In genomic region chr12:54981796-54982195, GRCh38 we compare ENCODE assay signal across 12 cellular contexts. TPM values are rescaled to one million over a fixed set of nuclear protein-coding genes. Genes with fewer than 3 reads are reported as not detected.
DNase-seq lines count a peak whose midpoint lies in the region; ATAC-seq and TF ChIP-seq lines count a peak whose summit lies in the region.
"Had no signal": no experiment of that assay in that cellular context is flagged by ENCODE, and none has a peak within 500 bp of the region (broad histone marks: within the 10 kb centered on the region; RNA-seq: fewer than 3 reads in every experiment).

No MANE protein-coding gene starts in this region.

- H3K4me3 Mint-ChIP-seq in activated T-helper 1 cell treated with anti-CD3 and anti-CD28 coated beads, Interleukin-12 subunit alpha, Interleukin-12 subunit beta, Interleukin-2, Interleukin-4 antibody, amounts not matched to agents 30 ng/mL and 10 ng/mL and 1 ng/mL, durations not matched to agents 14 hours and 24 hours and 36 hours: peak overlapping the region; percentile 90

- no peak for TF ChIP-seq CTCF in GM13977 (IDR thresholded peaks at IDR 0.05; ENCODE audit: extremely low read depth, insufficient read depth, missing control alignments)

- H3K36me3 Mint-ChIP-seq in activated T-helper 1 cell treated with anti-CD3 and anti-CD28 coated beads, Interleukin-12 subunit alpha, Interleukin-12 subunit beta, Interleukin-2, Interleukin-4 antibody, amounts not matched to agents 30 ng/mL and 10 ng/mL and 1 ng/mL, durations not matched to agents 14 hours and 24 hours and 36 hours (ENCODE audit: low read depth): peaks cover 68% of the 10 kb centered on the region

- peak; percentile 37 for ATAC-seq in HG03025 (IDR thresholded peaks at IDR 0.05; ENCODE audit: low FRiP score, unreplicated experiment)
- no peak for ATAC-seq in GM19395 (IDR thresholded peaks at IDR 0.05; ENCODE audit: unreplicated experiment)
- no peak for ATAC-seq in GM19467 (IDR thresholded peaks at IDR 0.05; ENCODE audit: unreplicated experiment)
- ATAC-seq: right lobe of liver had no signal

- intact Hi-C loops in activated T-helper 1 cell treated with anti-CD3 and anti-CD28 coated beads, Interleukin-12 subunit alpha, Interleukin-12 subunit beta, Interleukin-2, Interleukin-4 antibody, amounts not matched to agents 30 ng/mL and 10 ng/mL and 1 ng/mL, durations not matched to agents 14 hours and 24 hours and 36 hours (cut with micrococcal nuclease): loop anchor here (1.0 to 10.0 kb wide), 8 partner anchors 10 to 1136 kb away; partner anchors contain the start of genes CBX5, HNRNPA1, ITGA5 and RPL41

- H3K4me1 Mint-ChIP-seq in activated T-helper 1 cell treated with anti-CD3 and anti-CD28 coated beads, Interleukin-12 subunit alpha, Interleukin-12 subunit beta, Interleukin-2, Interleukin-4 antibody, amounts not matched to agents 30 ng/mL and 10 ng/mL and 1 ng/mL, durations not matched to agents 14 hours and 24 hours and 36 hours (ENCODE audit: low read depth): peaks cover 93% of the 10 kb centered on the region

- H3K9me3 Mint-ChIP-seq in activated T-helper 1 cell treated with anti-CD3 and anti-CD28 coated beads, Interleukin-12 subunit alpha, Interleukin-12 subunit beta, Interleukin-2, Interleukin-4 antibody, amounts not matched to agents 30 ng/mL and 10 ng/mL and 1 ng/mL, durations not matched to agents 14 hours and 24 hours and 36 hours: no peaks in the 10 kb centered on the region

- DNase-seq in GM13977 (ENCODE audit: low spot score) (peak; percentile 26), NCI-H748 (lab: John Stamatoyannopoulos, UW; ENCODE audit: unreplicated experiment) (no peak), ureter (ENCODE audit: low spot score) (no peak)
- DNase-seq in activated T-helper 1 cell treated with anti-CD3 and anti-CD28 coated beads, Interleukin-12 subunit alpha, Interleukin-12 subunit beta, Interleukin-2, Interleukin-4 antibody, amounts not matched to agents 30 ng/mL and 10 ng/mL and 1 ng/mL, durations not matched to agents 14 hours and 24 hours and 36 hours (ENCODE audit: low spot score): peak; percentile 22
- DNase-seq in stimulated activated CD4-positive, alpha-beta T cell treated with anti-CD3 and anti-CD28 coated beads, Interleukin-4, amount 100 ng/mL, for 24 hours: peak; percentile 69
- DNase-seq: NCI-H226, right lobe of liver, WERI-Rb-1 had no signal

- in situ Hi-C loops in GM13977 (cut with MboI; ENCODE audit: low pct_unique_long_range_greater_than_20kb, low sequenced_read_pairs, unreplicated experiment): loop anchor here (25.0 kb wide), 1 partner anchor 656 kb away; the partner anchor contains the start of gene OR10P1

- peak overlapping the region; percentile 90 for H3K27ac Mint-ChIP-seq in activated T-helper 1 cell treated with anti-CD3 and anti-CD28 coated beads, Interleukin-12 subunit alpha, Interleukin-12 subunit beta, Interleukin-2, Interleukin-4 antibody, amounts not matched to agents 30 ng/mL and 10 ng/mL and 1 ng/mL, durations not matched to agents 14 hours and 24 hours and 36 hours

- no peaks in the 10 kb centered on the region for H3K27me3 Mint-ChIP-seq in activated T-helper 1 cell treated with anti-CD3 and anti-CD28 coated beads, Interleukin-12 subunit alpha, Interleukin-12 subunit beta, Interleukin-2, Interleukin-4 antibody, amounts not matched to agents 30 ng/mL and 10 ng/mL and 1 ng/mL, durations not matched to agents 14 hours and 24 hours and 36 hours (ENCODE audit: insufficient read depth)

RNA-seq across cellular contexts. Expression of gene TESPA1, which starts 2.8 kb away (rescaled TPM):
- total RNA-seq in activated T-helper 1 cell treated with anti-CD3 and anti-CD28 coated beads, Interleukin-12 subunit alpha, Interleukin-12 subunit beta, Interleukin-2, Interleukin-4 antibody, amounts not matched to agents 30 ng/mL and 10 ng/mL and 1 ng/mL, durations not matched to agents 14 hours and 24 hours and 36 hours: 179 and 181 TPM in 2 replicates
- total RNA-seq in ureter: 1.3 TPM
- total RNA-seq: LHCN-M2 had no signal

RNA-seq across cellular contexts. Expression of gene NEUROD4, which starts 38.0 kb away (rescaled TPM):
- total RNA-seq in activated T-helper 1 cell treated with anti-CD3 and anti-CD28 coated beads, Interleukin-12 subunit alpha, Interleukin-12 subunit beta, Interleukin-2, Interleukin-4 antibody, amounts not matched to agents 30 ng/mL and 10 ng/mL and 1 ng/mL, durations not matched to agents 14 hours and 24 hours and 36 hours: 0.05 TPM in 1 of 2 replicates, not detected in the other
- not detected for total RNA-seq in ureter
- total RNA-seq: LHCN-M2, right lobe of liver had no signal

Comparison
In these comparisons a context has a peak if more than half of its experiments do, and no peak if none do; other contexts are left out.
1. DNase-seq: peak in GM13977 (single experiment), activated T-helper 1 cell treated with anti-CD3 and anti-CD28 coated beads, Interleukin-12 subunit alpha, Interleukin-12 subunit beta, Interleukin-2, Interleukin-4 antibody, amounts not matched to agents 30 ng/mL and 10 ng/mL and 1 ng/mL, durations not matched to agents 14 hours and 24 hours and 36 hours (single experiment) and stimulated activated CD4-positive, alpha-beta T cell treated with anti-CD3 and anti-CD28 coated beads, Interleukin-4, amount 100 ng/mL, for 24 hours (single experiment); none in NCI-H748 (single experiment) and ureter (single experiment).
2. RNA of gene TESPA1, which starts 2.8 kb away (total RNA-seq): 179 to 181 TPM in activated T-helper 1 cell treated with anti-CD3 and anti-CD28 coated beads, Interleukin-12 subunit alpha, Interleukin-12 subunit beta, Interleukin-2, Interleukin-4 antibody, amounts not matched to agents 30 ng/mL and 10 ng/mL and 1 ng/mL, durations not matched to agents 14 hours and 24 hours and 36 hours; 1.3 TPM in ureter (single experiment); every median in the first group is over 10 times any median in the second.